ENCODE assay signal across 1 cellular context in the genomic region with DNA sequence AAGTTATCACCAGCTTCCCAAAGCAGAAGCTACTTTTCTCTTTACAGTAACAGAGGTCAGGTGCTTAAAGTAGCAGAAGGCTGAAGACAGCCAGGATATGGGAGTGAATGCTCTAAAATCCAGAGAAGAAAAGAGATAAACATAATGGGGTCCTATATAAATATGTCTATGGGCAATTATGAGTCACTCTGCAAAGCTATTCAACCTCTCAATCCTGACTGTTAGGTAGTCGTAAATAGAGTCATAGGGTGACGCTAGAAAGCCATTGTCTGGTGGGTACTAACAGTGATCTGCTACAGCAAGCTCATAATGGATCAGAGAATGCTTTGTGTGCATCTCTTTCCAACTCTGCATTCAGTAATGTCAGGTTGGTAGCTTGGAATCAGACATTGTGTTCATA.
TF ChIP-seq lines count a peak whose summit lies in the region.

No MANE protein-coding gene starts in this region.

TF ChIP-seq in SK-N-SH, 30 proteins besides CTCF, POLR2A, EP300 and RAD21 (continued from another document):
- TF ChIP-seq, protein P1, sequence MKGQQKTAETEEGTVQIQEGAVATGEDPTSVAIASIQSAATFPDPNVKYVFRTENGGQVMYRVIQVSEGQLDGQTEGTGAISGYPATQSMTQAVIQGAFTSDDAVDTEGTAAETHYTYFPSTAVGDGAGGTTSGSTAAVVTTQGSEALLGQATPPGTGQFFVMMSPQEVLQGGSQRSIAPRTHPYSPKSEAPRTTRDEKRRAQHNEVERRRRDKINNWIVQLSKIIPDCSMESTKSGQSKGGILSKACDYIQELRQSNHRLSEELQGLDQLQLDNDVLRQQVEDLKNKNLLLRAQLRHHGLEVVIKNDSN (IDR thresholded peaks at IDR 0.05; ENCODE audit: borderline replicate concordance, low read depth), result no peak
- TF ChIP-seq CHD2 (IDR thresholded peaks at IDR 0.05; ENCODE audit: low read length, partially characterized antibody), result no peak
- TF ChIP-seq NRF1 (IDR thresholded peaks at IDR 0.05; ENCODE audit: low read depth, low read length), result no peak
- TF ChIP-seq, protein P2, sequence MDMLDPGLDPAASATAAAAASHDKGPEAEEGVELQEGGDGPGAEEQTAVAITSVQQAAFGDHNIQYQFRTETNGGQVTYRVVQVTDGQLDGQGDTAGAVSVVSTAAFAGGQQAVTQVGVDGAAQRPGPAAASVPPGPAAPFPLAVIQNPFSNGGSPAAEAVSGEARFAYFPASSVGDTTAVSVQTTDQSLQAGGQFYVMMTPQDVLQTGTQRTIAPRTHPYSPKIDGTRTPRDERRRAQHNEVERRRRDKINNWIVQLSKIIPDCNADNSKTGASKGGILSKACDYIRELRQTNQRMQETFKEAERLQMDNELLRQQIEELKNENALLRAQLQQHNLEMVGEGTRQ (IDR thresholded peaks at IDR 0.05; ENCODE audit: borderline replicate concordance, low read depth, low read length), result no peak
- no peak for TF ChIP-seq YY1 (IDR thresholded peaks at IDR 0.05; ENCODE audit: low read depth)
- TF ChIP-seq, protein P3, sequence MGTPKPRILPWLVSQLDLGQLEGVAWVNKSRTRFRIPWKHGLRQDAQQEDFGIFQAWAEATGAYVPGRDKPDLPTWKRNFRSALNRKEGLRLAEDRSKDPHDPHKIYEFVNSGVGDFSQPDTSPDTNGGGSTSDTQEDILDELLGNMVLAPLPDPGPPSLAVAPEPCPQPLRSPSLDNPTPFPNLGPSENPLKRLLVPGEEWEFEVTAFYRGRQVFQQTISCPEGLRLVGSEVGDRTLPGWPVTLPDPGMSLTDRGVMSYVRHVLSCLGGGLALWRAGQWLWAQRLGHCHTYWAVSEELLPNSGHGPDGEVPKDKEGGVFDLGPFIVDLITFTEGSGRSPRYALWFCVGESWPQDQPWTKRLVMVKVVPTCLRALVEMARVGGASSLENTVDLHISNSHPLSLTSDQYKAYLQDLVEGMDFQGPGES (IDR thresholded peaks at IDR 0.05; ENCODE audit: low read depth, low read length), result no peak
- no peak for TF ChIP-seq POLR2AphosphoS5 (IDR thresholded peaks at IDR 0.05; ENCODE audit: low read depth, low read length)
- TF ChIP-seq JUND (IDR thresholded peaks at IDR 0.05), result no peak
- TF ChIP-seq GATA2 (CRISPR knock-in tag; IDR thresholded peaks at IDR 0.05), result no peak
- no peak for TF ChIP-seq FOSL2 (IDR thresholded peaks at IDR 0.05; ENCODE audit: borderline replicate concordance, low read depth)
